38 cellular contexts compared by ENCODE assay signal in genomic region chr9:113507256-113507655, GRCh38.
"Had no signal": no experiment of that assay in that cellular context is flagged by ENCODE, and none has a peak within 500 bp of the region (broad histone marks: within the 10 kb centered on the region; RNA-seq: fewer than 3 reads in every experiment).

No MANE protein-coding gene starts in this region.

- H3K4me2 ChIP-seq: hepatocyte, SK-N-SH had no signal

- H3K27ac Mint-ChIP-seq: activated CD4-positive, alpha-beta memory T cell treated with anti-CD3 and anti-CD28 coated beads, Interleukin-2, amount 10 ng/mL, durations not matched to agents 7 days and 5 days; activated CD4-positive, alpha-beta T cell treated with anti-CD3 and anti-CD28 coated beads, Interleukin-2, amount 10 ng/mL, durations not matched to agents 24 days and 14 days; activated CD8-positive, alpha-beta memory T cell treated with anti-CD3 and anti-CD28 coated beads, Interleukin-2, amount 10 ng/mL, durations not matched to agents 7 days and 5 days; activated naive CD8-positive, alpha-beta T cell treated with anti-CD3 and anti-CD28 coated beads, Interleukin-2, amount 10 ng/mL, durations not matched to agents 7 days and 5 days; activated T-helper 2 cell treated with anti-CD3 and anti-CD28 coated beads, Interferon-gamma antibody, Interleukin-2, Interleukin-4, amounts not matched to agents 10 μg/mL and 5 μg/mL and 100 μg/mL, durations not matched to agents 14 hours and 24 hours and 36 hours; memory B cell; stimulated activated memory B cell treated with anti-CD40 and anti-IgM and Interleukin-4, amounts not matched to agents 10 μg/mL and 1 μg/mL and 100 μg/mL, for 72 hours; T-helper 1 cell treated with Interleukin-12 subunit alpha and Interleukin-12 subunit beta and Interleukin-4 antibody, amounts not matched to agents 30 μg/mL and 1 μg/mL, for 36 hours; type B pancreatic cell had no signal

- H3K4me3 ChIP-seq: gastrocnemius medialis, hepatocyte, mucosa of descending colon, pancreas, prostate gland, sigmoid colon, uterus had no signal

- H3K4me1 ChIP-seq: prostate gland, uterus had no signal

- H3K79me2 ChIP-seq: hepatocyte had no signal

- H3K27ac ChIP-seq: gastrocnemius medialis, hepatocyte, pancreas, prostate gland, sigmoid colon, uterus, WERI-Rb-1 had no signal

- DNase-seq: activated CD4-positive, alpha-beta memory T cell treated with anti-CD3 and anti-CD28 coated beads, Interleukin-2, amount 10 ng/mL, durations not matched to agents 7 days and 5 days; activated CD4-positive, alpha-beta T cell treated with anti-CD3 and anti-CD28 coated beads, Interleukin-2, amount 10 ng/mL, durations not matched to agents 24 days and 14 days; activated CD8-positive, alpha-beta memory T cell treated with anti-CD3 and anti-CD28 coated beads, Interleukin-2, amount 10 ng/mL, durations not matched to agents 7 days and 5 days; activated naive CD4-positive, alpha-beta T cell treated with Interleukin-2 at 50 U/mL for 16 hours; activated naive CD8-positive, alpha-beta T cell treated with anti-CD3 and anti-CD28 coated beads, Interleukin-2, amount 10 ng/mL, durations not matched to agents 7 days and 5 days; activated T-cell treated with anti-CD3 and anti-CD28 coated beads, Interleukin-2, amount 50 U/mL, for 48 hours; dermis blood vessel endothelial cell; effector CD4-positive, alpha-beta T cell; gastrocnemius medialis; glutamatergic neuron; left colon; nucleus accumbens; retina; sigmoid colon; SK-N-SH; small intestine; stimulated activated CD4-positive, alpha-beta T cell treated with anti-CD3 and anti-CD28 coated beads, Interleukin-1b, Interleukin-23, amount 100 ng/mL, for 48 hours; stimulated activated CD4-positive, alpha-beta T cell treated with anti-CD3 and anti-CD28 coated beads, Interleukin-4, amount 100 ng/mL, for 4 hours; SW 1271; T1000; uterus; WERI-Rb-1 had no signal

- H3K27me3 ChIP-seq: gastrocnemius medialis, hepatocyte, pancreas, sigmoid colon, uterus had no signal

- H3K4me3 Mint-ChIP-seq: activated CD4-positive, alpha-beta memory T cell treated with anti-CD3 and anti-CD28 coated beads, Interleukin-2, amount 10 ng/mL, durations not matched to agents 7 days and 5 days; activated CD4-positive, alpha-beta T cell treated with anti-CD3 and anti-CD28 coated beads, Interleukin-2, amount 10 ng/mL, durations not matched to agents 24 days and 14 days; activated CD8-positive, alpha-beta memory T cell treated with anti-CD3 and anti-CD28 coated beads, Interleukin-2, amount 10 ng/mL, durations not matched to agents 7 days and 5 days; activated naive CD8-positive, alpha-beta T cell treated with anti-CD3 and anti-CD28 coated beads, Interleukin-2, amount 10 ng/mL, durations not matched to agents 7 days and 5 days; central memory CD8-positive, alpha-beta T cell; memory B cell; stimulated activated memory B cell treated with anti-CD40 and anti-IgM and Interleukin-4, amounts not matched to agents 10 μg/mL and 1 μg/mL and 100 μg/mL, for 72 hours; T-helper 1 cell treated with Interleukin-12 subunit alpha and Interleukin-12 subunit beta and Interleukin-4 antibody, amounts not matched to agents 30 μg/mL and 1 μg/mL, for 36 hours; type B pancreatic cell had no signal

- H2AFZ ChIP-seq: hepatocyte had no signal

- H3K36me3 ChIP-seq: gastrocnemius medialis, pancreas, prostate gland, uterus, WERI-Rb-1 had no signal

- H3K9me3 Mint-ChIP-seq: activated CD4-positive, alpha-beta memory T cell treated with anti-CD3 and anti-CD28 coated beads, Interleukin-2, amount 10 ng/mL, durations not matched to agents 7 days and 5 days; activated CD4-positive, alpha-beta T cell treated with anti-CD3 and anti-CD28 coated beads, Interleukin-2, amount 10 ng/mL, durations not matched to agents 24 days and 14 days; activated naive CD8-positive, alpha-beta T cell treated with anti-CD3 and anti-CD28 coated beads, Interleukin-2, amount 10 ng/mL, durations not matched to agents 7 days and 5 days; activated T-helper 2 cell treated with anti-CD3 and anti-CD28 coated beads, Interferon-gamma antibody, Interleukin-2, Interleukin-4, amounts not matched to agents 10 μg/mL and 5 μg/mL and 100 μg/mL, durations not matched to agents 14 hours and 24 hours and 36 hours; central memory CD8-positive, alpha-beta T cell; memory B cell; nephron; stimulated activated memory B cell treated with anti-CD40 and anti-IgM and Interleukin-4, amounts not matched to agents 10 μg/mL and 1 μg/mL and 100 μg/mL, for 72 hours; T-helper 1 cell treated with Interleukin-12 subunit alpha and Interleukin-12 subunit beta and Interleukin-4 antibody, amounts not matched to agents 30 μg/mL and 1 μg/mL, for 36 hours; type B pancreatic cell had no signal

- H3K9me3 ChIP-seq: gastrocnemius medialis, mucosa of descending colon, pancreas, prostate gland, sigmoid colon, SK-N-SH, uterus had no signal

- ATAC-seq: activated CD4-positive, CD25-positive, alpha-beta regulatory T cell treated with anti-CD3 and anti-CD28 coated beads, Interleukin-2, amount 50 U/mL, for 24 hours; activated CD8-positive, alpha-beta memory T cell treated with anti-CD3 and anti-CD28 coated beads, Interleukin-2, amount 10 ng/mL, durations not matched to agents 7 days and 5 days; gastrocnemius medialis; stimulated activated memory B cell treated with anti-CD40 and anti-IgM and Interleukin-4, amounts not matched to agents 10 μg/mL and 1 μg/mL and 100 μg/mL, for 72 hours had no signal

- FAIRE-seq: bronchial epithelial cell, colon, endometrium, keratinocyte, pancreas, small intestine had no signal

- H3K27me3 Mint-ChIP-seq: activated CD4-positive, alpha-beta memory T cell treated with anti-CD3 and anti-CD28 coated beads, Interleukin-2, amount 10 ng/mL, durations not matched to agents 7 days and 5 days; activated CD4-positive, alpha-beta T cell treated with anti-CD3 and anti-CD28 coated beads, Interleukin-2, amount 10 ng/mL, durations not matched to agents 24 days and 14 days; activated CD8-positive, alpha-beta memory T cell treated with anti-CD3 and anti-CD28 coated beads, Interleukin-2, amount 10 ng/mL, durations not matched to agents 7 days and 5 days; activated naive CD8-positive, alpha-beta T cell treated with anti-CD3 and anti-CD28 coated beads, Interleukin-2, amount 10 ng/mL, durations not matched to agents 7 days and 5 days; central memory CD8-positive, alpha-beta T cell; stimulated activated memory B cell treated with anti-CD40 and anti-IgM and Interleukin-4, amounts not matched to agents 10 μg/mL and 1 μg/mL and 100 μg/mL, for 72 hours; type B pancreatic cell had no signal

- H3K36me3 Mint-ChIP-seq: activated CD8-positive, alpha-beta memory T cell treated with anti-CD3 and anti-CD28 coated beads, Interleukin-2, amount 10 ng/mL, durations not matched to agents 7 days and 5 days; memory B cell; stimulated activated memory B cell treated with anti-CD40 and anti-IgM and Interleukin-4, amounts not matched to agents 10 μg/mL and 1 μg/mL and 100 μg/mL, for 72 hours; type B pancreatic cell had no signal

- H3K9ac ChIP-seq: SK-N-SH had no signal
